ENCODE assay signal across 9 cellular contexts in genomic region chr7:44534501-44534900, GRCh38. TPM values are rescaled to one million over a fixed set of nuclear protein-coding genes. Genes with fewer than 3 reads are reported as not detected.
DNase-seq lines count a peak whose midpoint lies in the region; ATAC-seq and TF ChIP-seq lines count a peak whose summit lies in the region.
"Had no signal": no experiment of that assay in that cellular context is flagged by ENCODE, and none has a peak within 500 bp of the region (broad histone marks: within the 10 kb centered on the region; RNA-seq: fewer than 3 reads in every experiment).

No MANE protein-coding gene starts in this region.

- no peaks in the 10 kb centered on the region for H3K9me3 Mint-ChIP-seq in T-cell

- no peak overlapping the region for H3K27ac Mint-ChIP-seq in T-cell

- no peak for TF ChIP-seq POLR2A in right lobe of liver (IDR thresholded peaks at IDR 0.05)
- TF ChIP-seq POLR2A in transverse colon (IDR thresholded peaks at IDR 0.05) = no peak

- H3K4me1 ChIP-seq in right atrium auricular region = no peaks in the 10 kb centered on the region
- H3K4me1 ChIP-seq in right lobe of liver = peaks cover 0 to 25% (median 2%) of the 10 kb centered on the region in 4 donors
- H3K4me1 ChIP-seq in transverse colon = no peaks in the 10 kb centered on the region

- DNase-seq in Right ventricle myocardium superior (no peak), right atrium auricular region (ENCODE audit: low spot score) (no peak), Kasumi-1 (lab: John Stamatoyannopoulos, UW) (peak; percentile 73 to 80), T-cell (peak in 29 of 34 experiments; percentile 6 to 45 (median 28)), astrocyte of the hippocampus (ENCODE audit: low read depth, low spot score) (peak; percentile 26), right lobe of liver (no peak), transverse colon (peak; percentile 33), NCI-H128 (lab: John Stamatoyannopoulos, UW; ENCODE audit: unreplicated experiment) (no peak)

- no peak overlapping the region for H3K27ac ChIP-seq in right atrium auricular region
- H3K27ac ChIP-seq in right lobe of liver = no peak overlapping the region
- H3K27ac ChIP-seq in transverse colon = no peak overlapping the region

- H3K4me3 ChIP-seq in right atrium auricular region (no peak overlapping the region), right lobe of liver (no peak overlapping the region), transverse colon (no peak overlapping the region)

- CTCF ChIA-PET in T-cell (lab: Charles Lee) = interaction anchor here in 1 of 2 donors (0.6 to 0.7 kb wide), 3 partner anchors 35 to 1653 kb away, joined by 3 to 5 read pairs (median 4); no protein-coding TSS in a partner anchor

- no peak for TF ChIP-seq EP300 in transverse colon (IDR thresholded peaks at IDR 0.05; ENCODE audit: low read depth)

- no peaks in the 10 kb centered on the region for H3K9me3 ChIP-seq in right atrium auricular region
- no peaks in the 10 kb centered on the region for H3K9me3 ChIP-seq in right lobe of liver
- H3K9me3 ChIP-seq in transverse colon = no peaks in the 10 kb centered on the region

- H3K36me3 ChIP-seq in right atrium auricular region (no peaks in the 10 kb centered on the region), right lobe of liver (peaks cover 0 to 52% (median 0%) of the 10 kb centered on the region in 4 donors), transverse colon (no peaks in the 10 kb centered on the region)

- H3K4me3 Mint-ChIP-seq in T-cell = no peak overlapping the region

- in situ Hi-C loops in transverse colon (cut with MboI; ENCODE audit: low pct_ligation_motif_present in 1 of 4, low pct_unique_long_range_greater_than_20kb in 1 of 4, low sequenced_read_pairs in 3 of 4) = no loop called here

- POLR2A ChIA-PET in T-cell (lab: Charles Lee) = interaction anchor here in 1 of 2 donors (0.5 kb wide), 1 partner anchor 312 kb away, joined by 7 read pairs; no protein-coding TSS in a partner anchor

- WGBS in right lobe of liver (ENCODE audit: insufficient coverage, low coverage, low lambda C conversion rate, missing lambda C conversion rate) = no CpG with 5 or more reads among the region's 7 CpGs
- 58% methylated on average over 7 of the region's 7 CpGs; no CpG with 5 or more reads in 1 of the 2 donors for WGBS in transverse colon (ENCODE audit: low coverage in 1 of 2), 2 donors

- ATAC-seq in Right ventricle myocardium superior (ENCODE audit: poor library complexity) = peak; percentile 34
- ATAC-seq in T-cell (replicated peaks in 1 of 4) = peak; percentile 40 to 67 (median 62)
- peak in 3 of 4 donors; percentile 12 to 40 (median 38) for ATAC-seq in right lobe of liver

- TF ChIP-seq CTCF in right atrium auricular region (IDR thresholded peaks at IDR 0.05) (peak in 1 of 2 donors; percentile 63), right lobe of liver (IDR thresholded peaks at IDR 0.05) (peak; percentile 29 to 51 (median 50)), transverse colon (IDR thresholded peaks at IDR 0.05) (peak; percentile 20 to 47 (median 31))

- H3K4me1 Mint-ChIP-seq in T-cell = no peaks in the 10 kb centered on the region

- no peaks in the 10 kb centered on the region for H3K27me3 Mint-ChIP-seq in T-cell

- H3K36me3 Mint-ChIP-seq in T-cell = no peaks in the 10 kb centered on the region

- intact Hi-C loops in Right ventricle myocardium superior (cut with DNase I) = no loop called here
- intact Hi-C loops in right lobe of liver (cut with DNase I) = no loop called here
- intact Hi-C loops in transverse colon (cut with DNase I; ENCODE audit: low total_unique reads) = no loop called here

- H3K27me3 ChIP-seq in right atrium auricular region (no peaks in the 10 kb centered on the region), right lobe of liver (no peaks in the 10 kb centered on the region), transverse colon (no peaks in the 10 kb centered on the region)

RNA-seq across cellular contexts. Expression of gene NPC1L1, which starts 6.6 kb away (rescaled TPM):
- total RNA-seq in Right ventricle myocardium superior (0.13 TPM), right atrium auricular region (not detected), T-cell (under 1 TPM in 4 of 5 donors, not detected in 1; 0.06 to 0.50 (median 0.10) TPM), right lobe of liver (10 to 100 TPM; 17.0 to 49.8 (median 21.1) TPM), transverse colon (under 1 TPM in 1 of 4 donors, not detected in 3; 0.48 TPM)
- total RNA-seq: glomerular endothelial cell had no signal

RNA-seq across cellular contexts. Expression of gene DDX56, which starts 39.2 kb away (rescaled TPM):
- total RNA-seq in Right ventricle myocardium superior (25.4 TPM), right atrium auricular region (10 to 100 TPM; 24.4 to 28.1 TPM), T-cell (100 to 1,000 TPM in 4 of 5 donors, 10 to 100 TPM in 1; 97.5 to 118 (median 107) TPM), right lobe of liver (10 to 100 TPM; 31.8 to 42.2 (median 36.5) TPM), transverse colon (100 to 1,000 TPM in 1 of 4 donors, 10 to 100 TPM in 3; 41.1 to 202 (median 42.3) TPM)

RNA-seq across cellular contexts. Expression of gene NUDCD3, which starts 44.0 kb away (rescaled TPM):
- total RNA-seq in Right ventricle myocardium superior (107 TPM), right atrium auricular region (10 to 100 TPM; 50.6 to 53.3 TPM), T-cell (100 to 1,000 TPM in 1 of 5 donors, 10 to 100 TPM in 4; 87.9 to 106 (median 95.9) TPM), right lobe of liver (10 to 100 TPM; 24.4 to 47.1 (median 42.5) TPM), transverse colon (10 to 100 TPM; 31.9 to 76.7 (median 38.6) TPM)

RNA-seq across cellular contexts. Expression of gene TMED4, which starts 47.5 kb away (rescaled TPM):
- total RNA-seq in Right ventricle myocardium superior (47.6 TPM), right atrium auricular region (100 to 1,000 TPM; 113 to 120 TPM), T-cell (100 to 1,000 TPM in 1 of 5 donors, 10 to 100 TPM in 4; 84.5 to 106 (median 93.1) TPM), right lobe of liver (10 to 100 TPM; 32.5 to 91.1 (median 41.7) TPM), transverse colon (100 to 1,000 TPM; 226 to 303 (median 254) TPM)

Comparison
In these comparisons a context has a peak if more than half of its experiments do, and no peak if none do; other contexts are left out.
1. DNase-seq: peak in Kasumi-1 (2 of 2), T-cell (29 of 34), astrocyte of the hippocampus (single experiment) and transverse colon (single experiment); none in Right ventricle myocardium superior (single experiment), right atrium auricular region (single experiment), right lobe of liver (0 of 3) and NCI-H128 (single experiment).
2. RNA of gene NPC1L1, which starts 6.6 kb away (total RNA-seq): 17.0 to 49.8 TPM in right lobe of liver; 0.13 TPM in Right ventricle myocardium superior (single experiment), 0.06 to 0.50 TPM in T-cell, not detected in right atrium auricular region and 0.48 TPM in transverse colon; every median in the first group is over 10 times any median in the second.
3. Peak in every context shown above with its lines, with median percentiles within 50 percentile points of each other: ATAC-seq.